Comparison of ENCODE assay signal across 8 cellular contexts in the genomic region with DNA sequence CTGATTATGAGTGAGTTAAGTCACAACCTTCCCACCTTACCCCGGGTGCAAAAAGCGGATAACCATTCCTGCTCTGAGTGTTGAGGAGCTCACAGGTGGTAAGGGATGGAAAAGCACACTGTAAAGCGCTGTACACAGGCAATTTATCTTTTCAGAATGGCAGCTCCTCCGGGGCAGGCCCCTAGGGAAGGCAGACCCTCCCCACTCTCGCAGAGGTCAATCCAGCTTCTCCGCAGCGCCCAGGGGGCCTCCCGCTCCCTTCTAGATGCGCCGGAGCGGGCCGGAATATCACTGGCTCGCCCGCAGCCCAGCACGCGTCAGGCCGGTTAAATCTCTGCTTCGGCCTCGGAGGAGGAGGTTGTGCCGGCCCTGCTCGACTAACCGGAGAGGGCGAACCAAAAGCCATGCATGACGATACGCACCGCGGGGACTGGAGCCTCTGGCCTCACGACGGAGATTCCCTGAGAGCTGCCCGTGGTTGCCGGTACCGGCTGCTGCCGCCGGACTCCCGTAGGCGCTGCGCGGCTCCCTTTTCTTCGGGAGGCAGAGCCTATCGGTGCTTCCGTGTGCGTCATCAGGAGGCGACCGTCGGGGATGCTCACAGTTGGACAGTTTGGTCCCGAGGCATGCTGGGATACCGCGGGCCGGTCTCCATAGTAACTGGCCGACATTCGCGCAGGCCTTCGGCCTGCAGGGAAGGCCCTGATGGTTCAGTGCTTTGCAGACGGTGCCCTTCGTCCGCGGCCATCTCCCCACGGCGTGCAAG. TPM values are rescaled to one million over a fixed set of nuclear protein-coding genes. Genes with fewer than 3 reads are reported as not detected.
DNase-seq lines count a peak whose midpoint lies in the region; ATAC-seq and TF ChIP-seq lines count a peak whose summit lies in the region.

TSS of gene BRMS1 (minus strand) at position 555 of the 766 bp plus-strand sequence. CDS start 2,870 bp downstream, outside the sequence.

- H3K9me1 ChIP-seq in IMR-90 (ENCODE audit: insufficient read depth, low read length) = peaks cover 12% of the 10 kb centered on the region; the same call in 1 of the 2 replicates

- H2BK120ac ChIP-seq in IMR-90 (ENCODE audit: low read depth, low read length) = peak within 1 kb of the TSS; percentile 56; the same call in 1 of the 2 replicates

- peak within 1 kb of the TSS; percentile 72 for H2BK5ac ChIP-seq in IMR-90 (ENCODE audit: low read depth, low read length, poor library complexity, severe bottlenecking)

- H3K4me3 ChIP-seq in IMR-90 (ENCODE audit: insufficient read depth, low read depth, low read length) (peak within 1 kb of the TSS; percentile 85), OCI-LY7 (ENCODE audit: low read depth, low read length, poor library complexity, severe bottlenecking) (peak within 1 kb of the TSS; percentile 88)

- CTCF ChIA-PET in IMR-90 (lab: Yijun Ruan, JAX) = interaction anchor here (0.6 to 1.8 kb wide), 4 partner anchors 9 to 42 kb away, joined by 3 to 6 read pairs (median 4); partner anchors contain the start of gene RIN1
- CTCF ChIA-PET in OCI-LY7 (lab: Charles Lee; ENCODE audit: unreplicated experiment) = no interaction called here

- 0% methylated on average over 41 of the region's 59 CpGs; no CpG with 5 or more reads in 1 of the 2 experiments for WGBS in IMR-90 (ENCODE audit: extremely low coverage in 2 of 2, insufficient read length in 1 of 2), 2 experiments

- H3K4me1 ChIP-seq in IMR-90 (ENCODE audit: control insufficient read depth, insufficient read depth, low read length) = peaks cover 12% of the 10 kb centered on the region
- H3K4me1 ChIP-seq in OCI-LY7 (ENCODE audit: insufficient read depth, low read length, poor library complexity, severe bottlenecking) = peaks cover 37% of the 10 kb centered on the region

- in situ Hi-C loops in IMR-90 (cut with MboI; ENCODE audit: low sequenced_read_pairs) = no loop called here

- peak within 1 kb of the TSS; percentile 95 for H3K14ac ChIP-seq in IMR-90 (replicated peaks; ENCODE audit: low read depth, low read length)

- peak within 1 kb of the TSS; percentile 96 for H2AFZ ChIP-seq in IMR-90 (replicated peaks; ENCODE audit: low read length, poor library complexity)
- peak within 1 kb of the TSS; percentile 35; the same call in 1 of the 2 replicates for H2AFZ ChIP-seq in OCI-LY7 (ENCODE audit: low read length)

- ATAC-seq in GM21515 (IDR thresholded peaks at IDR 0.05; ENCODE audit: unreplicated experiment) (peak; percentile 68), IMR-90 (ENCODE audit: low read depth) (peak; percentile 75)

- H2AK5ac ChIP-seq in IMR-90 (ENCODE audit: low read depth, low read length) = peak within 1 kb of the TSS; percentile 82

- TF ChIP-seq RAD21 in IMR-90 (IDR thresholded peaks at IDR 0.05; ENCODE audit: low read length) = 0 out of 2 replicates have a peak, but pooled peaks have one; percentile 22

- no peak for TF ChIP-seq CTCF in IMR-90 (conservative IDR thresholded peaks at IDR 0.05; ENCODE audit: low read depth, low read length)
- TF ChIP-seq CTCF in OCI-LY7 (conservative IDR thresholded peaks at IDR 0.05; ENCODE audit: low read length) = no peak

- peak within 1 kb of the TSS; percentile 97 for H2AK9ac ChIP-seq in IMR-90 (replicated peaks; ENCODE audit: low read depth, low read length, poor library complexity)

- BruUV-seq in IMR-90 (replicated peaks; lab: Mats Ljungman, UMichigan) (TSS peak; percentile 60), OCI-LY7 (replicated peaks; lab: Mats Ljungman, UMichigan) (no TSS peak)

- H4K20me1 ChIP-seq in IMR-90 (ENCODE audit: insufficient read depth, low read length) (peaks cover 17% of the 10 kb centered on the region), OCI-LY7 (ENCODE audit: insufficient read depth, low read length) (peaks cover 4% of the 10 kb centered on the region; the same call in 1 of the 2 replicates)

- H4K5ac ChIP-seq in IMR-90 (ENCODE audit: low read depth, low read length) = peak within 1 kb of the TSS; percentile 94

- H3K27me3 ChIP-seq in IMR-90 (ENCODE audit: control insufficient read depth, insufficient read depth, low read length) = no peaks in the 10 kb centered on the region

- H3K79me1 ChIP-seq in IMR-90 (ENCODE audit: low read depth in 1 of 2, low read length in 2 of 2) = peaks cover 28 to 59% of the 10 kb centered on the region in 2 experiments

- H3K36me3 ChIP-seq in IMR-90 (ENCODE audit: control insufficient read depth, insufficient read depth, low read length) (peaks cover 18% of the 10 kb centered on the region), OCI-LY7 (ENCODE audit: insufficient read depth, low read length) (peaks cover 20% of the 10 kb centered on the region)

- H3K4me2 ChIP-seq in IMR-90 (ENCODE audit: low read depth, low read length) (peak within 1 kb of the TSS; percentile 98), OCI-LY7 (ENCODE audit: low read length) (peak within 1 kb of the TSS; percentile 89)

- H2BK15ac ChIP-seq in IMR-90 (ENCODE audit: low read depth, low read length) = no peak within 1 kb of the TSS

- no peaks in the 10 kb centered on the region for H3K9me2 ChIP-seq in OCI-LY7 (ENCODE audit: insufficient read depth, low read length)

- peak; percentile 98 for TF ChIP-seq POLR2A in IMR-90 (IDR thresholded peaks at IDR 0.05; ENCODE audit: low read depth, low read length)

- no peak within 1 kb of the TSS for H3K18ac ChIP-seq in IMR-90 (ENCODE audit: low read depth, low read length)

- H3K9ac ChIP-seq in IMR-90 (ENCODE audit: low read depth, low read length) = peak within 1 kb of the TSS; percentile 97

- intact Hi-C loops in IMR-90 (cut with micrococcal nuclease) = no loop called here
- intact Hi-C loops in OCI-LY7 (cut with micrococcal nuclease; ENCODE audit: unreplicated experiment) = loop anchor here (2.0 to 5.0 kb wide), 2 partner anchors 26 to 32 kb away; partner anchors contain the start of gene SLC29A2

- no peaks in the 10 kb centered on the region for H3K9me3 ChIP-seq in IMR-90 (ENCODE audit: control insufficient read depth, insufficient read depth, low read length)
- H3K9me3 ChIP-seq in OCI-LY7 (ENCODE audit: low read length) = no peaks in the 10 kb centered on the region

- H4K8ac ChIP-seq in IMR-90 (ENCODE audit: low read depth in 2 of 2, low read length in 2 of 2) = peak within 1 kb of the TSS; percentile 75 to 98

- peak within 1 kb of the TSS; percentile 95 for H3K23ac ChIP-seq in IMR-90 (ENCODE audit: low read depth, low read length)

- POLR2A ChIA-PET in IMR-90 (lab: Charles Lee; ENCODE audit: unreplicated experiment) = interaction anchor here (0.5 kb wide), 1 partner anchor 384 kb away, joined by 11 read pairs; no protein-coding TSS in a partner anchor
- POLR2A ChIA-PET in OCI-LY7 (lab: Charles Lee) = interaction anchor here (0.8 to 2.2 kb wide), 4 partner anchors 20 to 34 kb away, joined by 3 to 7 read pairs (median 4); no protein-coding TSS in a partner anchor

- DNase-seq in D341Med (ENCODE audit: low spot score) (peak; percentile 93), IMR-90 (peak; percentile 97), OCI-LY7 (ENCODE audit: low spot score) (peak; percentile 96), activated T-cell treated with anti-CD3 and anti-CD28 coated beads for 1 hour (ENCODE audit: low read depth) (peak; percentile 95), epidermal melanocyte (ENCODE audit: insufficient read length, low spot score) (peak; percentile 98), middle frontal gyrus (ENCODE audit: extremely low spot score, low spot score) (peak; percentile 93)
- peak; percentile 91 to 93 for DNase-seq in stimulated activated CD8-positive, alpha-beta memory T cell treated with anti-CD3 and anti-CD28 coated beads, Interleukin-2, amount 100 ng/mL, for 1 hour (ENCODE audit: low read depth in 2 of 2)

- peak within 1 kb of the TSS; percentile 32; the same call in 1 of the 2 replicates for H2BK20ac ChIP-seq in IMR-90 (ENCODE audit: low read depth, low read length)

- H3K27ac ChIP-seq in IMR-90 (ENCODE audit: insufficient read depth, low read length) (peak within 1 kb of the TSS; percentile 79), OCI-LY7 (ENCODE audit: low read depth, low read length, poor library complexity, severe bottlenecking) (peak within 1 kb of the TSS; percentile 35)

- H3K79me2 ChIP-seq in OCI-LY7 (ENCODE audit: insufficient read depth, low read depth, low read length) = peaks cover 15% of the 10 kb centered on the region

- peak within 1 kb of the TSS; percentile 72 for H3K56ac ChIP-seq in IMR-90 (ENCODE audit: extremely low read depth, insufficient read depth, low read length)

- peak within 1 kb of the TSS; percentile 87 for H3K4ac ChIP-seq in IMR-90 (ENCODE audit: low read depth, low read length)

- H4K91ac ChIP-seq in IMR-90 (ENCODE audit: insufficient read depth, low read depth, low read length) = peak within 1 kb of the TSS; percentile 58

- dilution Hi-C loops in IMR-90 (cut with HindIII; ENCODE audit: low sequenced_read_pairs, unreplicated experiment) = no loop called here

TF ChIP-seq in IMR-90, 13 proteins besides CTCF, POLR2A, EP300 and RAD21:
- no peak for TF ChIP-seq RFX5 (IDR thresholded peaks at IDR 0.05; ENCODE audit: low read depth, low read length)
- TF ChIP-seq MAZ (IDR thresholded peaks at IDR 0.05; ENCODE audit: borderline replicate concordance, low read depth, low read length) = peak; percentile 44; the same call in 1 of the 2 replicates
- peak; percentile 69; the same call in 1 of the 2 replicates for TF ChIP-seq MXI1 (IDR thresholded peaks at IDR 0.05; ENCODE audit: borderline replicate concordance, low read depth, low read length)
- TF ChIP-seq FOS (IDR thresholded peaks at IDR 0.05; ENCODE audit: low read depth, low read length) = peak; percentile 21; the same call in 1 of the 2 replicates
- TF ChIP-seq, protein P1, sequence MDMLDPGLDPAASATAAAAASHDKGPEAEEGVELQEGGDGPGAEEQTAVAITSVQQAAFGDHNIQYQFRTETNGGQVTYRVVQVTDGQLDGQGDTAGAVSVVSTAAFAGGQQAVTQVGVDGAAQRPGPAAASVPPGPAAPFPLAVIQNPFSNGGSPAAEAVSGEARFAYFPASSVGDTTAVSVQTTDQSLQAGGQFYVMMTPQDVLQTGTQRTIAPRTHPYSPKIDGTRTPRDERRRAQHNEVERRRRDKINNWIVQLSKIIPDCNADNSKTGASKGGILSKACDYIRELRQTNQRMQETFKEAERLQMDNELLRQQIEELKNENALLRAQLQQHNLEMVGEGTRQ (IDR thresholded peaks at IDR 0.05; ENCODE audit: low read depth, low read length) = 0 out of 2 replicates have a peak, but pooled peaks have one; percentile 22
- no peak for TF ChIP-seq SMC3 (IDR thresholded peaks at IDR 0.05; ENCODE audit: low read depth, low read length)
- no peak for TF ChIP-seq RCOR1 (IDR thresholded peaks at IDR 0.05; ENCODE audit: insufficient replicate concordance, low read length)

RNA-seq across cellular contexts. Expression of gene BRMS1, which starts in this region (rescaled TPM):
- total RNA-seq in IMR-90 (2012; rRNA removed) (57.9 and 67.2 TPM in 2 replicates), OCI-LY7 (2022) (35.9 and 43.1 TPM in 2 replicates)
- 48.3 and 51.9 TPM in 2 replicates for polyA plus RNA-seq in IMR-90 (2012; rRNA removed)
- polyA plus RNA-seq in IMR-90 (2012; cell fraction: cytosol; rRNA removed) = 38.2 and 49.5 TPM in 2 replicates
- 43.6 and 65.0 TPM in 2 replicates for polyA plus RNA-seq in IMR-90 (2012; cell fraction: nucleus; rRNA removed; ENCODE audit: low replicate concordance)
- total RNA-seq in OCI-LY7 (2014; rRNA removed; shearing (Covaris generic)) = 43.8 and 56.2 TPM in 2 replicates

Comparison
In these comparisons a context has a peak if more than half of its experiments do, and no peak if none do; other contexts are left out.
1. Peak in every context shown above with its lines: DNase-seq, ATAC-seq, H3K4me3 ChIP-seq and H3K27ac ChIP-seq.